ENCODE assay signal across 16 cellular contexts in the genomic region with DNA sequence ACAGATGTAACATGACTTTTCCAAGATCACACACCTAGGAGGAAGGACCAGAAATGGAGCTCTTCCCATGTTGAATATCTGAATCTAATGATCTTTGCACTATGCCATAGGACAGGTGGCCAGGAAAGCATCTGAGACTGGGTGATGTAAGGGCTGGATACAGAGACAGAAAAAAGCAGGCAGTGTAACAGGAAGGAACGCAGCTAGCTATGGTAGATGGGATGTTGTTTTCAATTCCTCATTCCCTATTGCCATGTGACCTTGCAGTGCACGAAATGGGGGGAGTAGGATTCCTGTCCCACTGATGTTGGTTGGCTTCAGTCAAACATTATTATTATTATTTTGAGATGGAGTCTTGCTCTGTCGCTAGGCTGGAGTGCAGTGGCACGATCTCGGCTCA. TPM values are rescaled to one million over a fixed set of nuclear protein-coding genes. Genes with fewer than 3 reads are reported as not detected.
"Had no signal": no experiment of that assay in that cellular context is flagged by ENCODE, and none has a peak within 500 bp of the region (broad histone marks: within the 10 kb centered on the region; RNA-seq: fewer than 3 reads in every experiment).

No MANE protein-coding gene starts in this region.

- DNase-seq: activated CD4-positive, alpha-beta T cell treated with anti-CD3 and anti-CD28 coated beads for 48 hours; activated naive CD4-positive, alpha-beta T cell treated with anti-CD3 and anti-CD28 coated beads, Interleukin-2, amount 50 U/mL, for 16 hours; central memory CD4-positive, alpha-beta T cell; cortex of kidney; effector memory CD8-positive, alpha-beta T cell; gastrocnemius medialis; kidney glomerular epithelial cell; pancreas; retina; T-cell; transverse colon had no signal

- H3K36me3 ChIP-seq: gastrocnemius medialis, pancreas, transverse colon had no signal

- H3K4me3 ChIP-seq: gastrocnemius medialis, hepatocyte, pancreas, transverse colon had no signal

- H3K27ac ChIP-seq: epithelial cell of prostate, gastrocnemius medialis, hepatocyte, pancreas, transverse colon had no signal

- H3K27me3 ChIP-seq: gastrocnemius medialis, hepatocyte, pancreas, transverse colon had no signal

- ATAC-seq: effector memory CD8-positive, alpha-beta T cell; gastrocnemius medialis; pancreas; T-cell had no signal

- H3K36me3 Mint-ChIP-seq: T-cell had no signal

- H3K4me3 Mint-ChIP-seq: effector memory CD8-positive, alpha-beta T cell; T-cell had no signal

- H3K27me3 Mint-ChIP-seq: effector memory CD8-positive, alpha-beta T cell; T-cell had no signal

- H3K27ac Mint-ChIP-seq: activated T-helper 2 cell treated with anti-CD3 and anti-CD28 coated beads, Interferon-gamma antibody, Interleukin-2, Interleukin-4, amounts not matched to agents 10 μg/mL and 5 μg/mL and 100 μg/mL, durations not matched to agents 14 hours and 24 hours and 36 hours; T-cell had no signal

- H3K4me1 ChIP-seq: pancreas had no signal

- H3K9me3 Mint-ChIP-seq: activated T-helper 2 cell treated with anti-CD3 and anti-CD28 coated beads, Interferon-gamma antibody, Interleukin-2, Interleukin-4, amounts not matched to agents 10 μg/mL and 5 μg/mL and 100 μg/mL, durations not matched to agents 14 hours and 24 hours and 36 hours; effector memory CD8-positive, alpha-beta T cell; T-cell had no signal

- H3K9me3 ChIP-seq: gastrocnemius medialis, pancreas, transverse colon had no signal

RNA-seq across cellular contexts. Expression of a gene that starts 3.7 kb away (rescaled TPM):
- total RNA-seq: activated CD8-positive, alpha-beta memory T cell treated with anti-CD3 and anti-CD28 coated beads for 36 hours had no signal
- polyA plus RNA-seq: neural cell had no signal
